In the genomic region with DNA sequence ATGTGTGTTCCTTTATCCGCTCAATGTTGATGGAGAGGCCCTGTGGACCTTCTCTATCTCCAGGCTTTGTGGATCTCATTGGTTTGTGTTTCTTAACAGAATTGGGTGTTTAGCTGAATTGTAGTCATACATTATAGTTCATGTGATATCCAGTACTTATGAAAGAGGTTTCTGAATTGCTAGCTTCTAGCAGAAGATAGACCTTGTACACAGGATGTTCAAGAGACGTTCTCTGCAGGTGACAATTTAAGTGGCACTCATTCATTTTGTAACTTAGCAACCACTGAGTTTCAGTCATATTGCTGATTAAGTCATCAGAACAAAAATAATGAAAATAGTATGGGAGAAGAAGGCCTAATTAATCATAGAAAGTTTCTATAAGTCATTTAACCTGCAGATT, we compare ENCODE assay signal across 27 cellular contexts.
DNase-seq lines count a peak whose midpoint lies in the region; FAIRE-seq and TF ChIP-seq lines count a peak whose summit lies in the region.
"Had no signal": no experiment of that assay in that cellular context is flagged by ENCODE, and none has a peak within 500 bp of the region (broad histone marks: within the 10 kb centered on the region; RNA-seq: fewer than 3 reads in every experiment).

No MANE protein-coding gene starts in this region.

- DNase-seq in NCI-H345 (lab: John Stamatoyannopoulos, UW) (peak; percentile 31), NCI-H345 treated with DMSO at 0.1 percent for 48 hours (lab: John Stamatoyannopoulos, UW; ENCODE audit: unreplicated experiment) (no peak), NCI-H1417 (lab: John Stamatoyannopoulos, UW) (peak; percentile 48 to 98 (median 86)), NCI-H748 treated with DMSO at 0.1 percent for 48 hours (lab: John Stamatoyannopoulos, UW) (peak; percentile 48), type B pancreatic cell (ENCODE audit: extremely low spot score, unreplicated experiment) (no peak), D721Med (ENCODE audit: insufficient read length, low spot score) (no peak), HCEC 1CT (no peak), H4 (ENCODE audit: low spot score) (no peak)
- DNase-seq: activated naive CD4-positive, alpha-beta T cell treated with anti-CD3 and anti-CD28 coated beads for 36 hours; activated T-cell treated with anti-CD3 and anti-CD28 coated beads, Interleukin-2, amount 50 U/mL, for 4 hours; amniotic stem cell; effector memory CD4-positive, alpha-beta T cell; EL; erythroblast; foreskin fibroblast; heart left ventricle; KG1; MM.1S; NCI-H1694 treated with DMSO at 0.1 percent for 48 hours; NCI-H446; SJCRH30 had no signal

- H3K4me1 Mint-ChIP-seq in type B pancreatic cell (ENCODE audit: unreplicated experiment), result peaks cover 25% of the 10 kb centered on the region
- H3K4me1 Mint-ChIP-seq: memory B cell had no signal

- H3K27ac Mint-ChIP-seq in type B pancreatic cell, result peak overlapping the region; percentile 73
- H3K27ac Mint-ChIP-seq: activated naive CD4-positive, alpha-beta T cell treated with anti-CD3 and anti-CD28 coated beads for 36 hours; memory B cell had no signal

- no peaks in the 10 kb centered on the region for H3K9me3 Mint-ChIP-seq in type B pancreatic cell
- H3K9me3 Mint-ChIP-seq: activated naive CD4-positive, alpha-beta T cell treated with anti-CD3 and anti-CD28 coated beads for 36 hours; activated T-cell treated with anti-CD3 and anti-CD28 coated beads, Interleukin-2, amount 50 U/mL, for 4 hours; memory B cell had no signal

- TF ChIP-seq CTCF in type B pancreatic cell (conservative IDR thresholded peaks at IDR 0.05) (no peak), D721Med (IDR thresholded peaks at IDR 0.05; ENCODE audit: insufficient read depth, missing control alignments) (no peak)

- no peak for FAIRE-seq in D721Med (lab: Jason Lieb, UNC)
- FAIRE-seq: bronchial epithelial cell, colon, HTR-8/SVneo, RCC 7860, TTC549 had no signal

- peaks cover 38% of the 10 kb centered on the region for H3K36me3 Mint-ChIP-seq in type B pancreatic cell

- H3K27me3 Mint-ChIP-seq in type B pancreatic cell, result no peaks in the 10 kb centered on the region
- H3K27me3 Mint-ChIP-seq: memory B cell had no signal

- H3K4me3 Mint-ChIP-seq in type B pancreatic cell, result no peak overlapping the region
- H3K4me3 Mint-ChIP-seq: activated naive CD4-positive, alpha-beta T cell treated with anti-CD3 and anti-CD28 coated beads for 36 hours; activated T-cell treated with anti-CD3 and anti-CD28 coated beads, Interleukin-2, amount 50 U/mL, for 4 hours; memory B cell had no signal

Comparison
In these comparisons a context has a peak if more than half of its experiments do, and no peak if none do; other contexts are left out.
1. DNase-seq: peak in NCI-H345 (single experiment), NCI-H1417 (3 of 3) and NCI-H748 treated with DMSO at 0.1 percent for 48 hours (single experiment); none in NCI-H345 treated with DMSO at 0.1 percent for 48 hours (single experiment), type B pancreatic cell (single experiment), D721Med (single experiment), HCEC 1CT (single experiment) and H4 (single experiment).